ENCODE assay signal across 9 cellular contexts in genomic region chr12:56161677-56162351, GRCh38. TPM values are rescaled to one million over a fixed set of nuclear protein-coding genes. Genes with fewer than 3 reads are reported as not detected.
DNase-seq lines count a peak whose midpoint lies in the region; ATAC-seq and TF ChIP-seq lines count a peak whose summit lies in the region.
"Had no signal": no experiment of that assay in that cellular context is flagged by ENCODE, and none has a peak within 500 bp of the region (broad histone marks: within the 10 kb centered on the region; RNA-seq: fewer than 3 reads in every experiment).

No MANE protein-coding gene starts in this region.

- intact Hi-C loops in activated CD4-positive, alpha-beta T cell treated with anti-CD3 and anti-CD28 coated beads for 36 hours (cut with DNase I, micrococcal nuclease), result no loop called here
- intact Hi-C loops in activated CD8-positive, alpha-beta T cell treated with anti-CD3 and anti-CD28 coated beads for 36 hours (cut with micrococcal nuclease), result no loop called here

- POLR2A ChIA-PET in activated CD4-positive, alpha-beta T cell treated with anti-CD3 and anti-CD28 coated beads for 36 hours (lab: Charles Lee), result interaction anchor here (0.6 to 4.4 kb wide), 6 partner anchors 10 to 198 kb away, joined by 3 to 19 read pairs (median 6); partner anchors contain the start of genes ESYT1, MYL6B, STAT2 and ZC3H10
- POLR2A ChIA-PET in activated CD8-positive, alpha-beta T cell treated with anti-CD3 and anti-CD28 coated beads for 36 hours (lab: Charles Lee), result interaction anchor here (0.6 to 5.7 kb wide), 20 partner anchors 9 to 154 kb away, joined by 3 to 51 read pairs (median 6); partner anchors contain the start of genes CNPY2, ESYT1, MYL6B and PA2G4

- H4K20me1 ChIP-seq in hepatocyte (ENCODE audit: insufficient read depth, poor library complexity, severe bottlenecking), result peaks cover 29% of the 10 kb centered on the region

- no peak for ATAC-seq in activated CD4-positive, alpha-beta T cell treated with anti-CD3 and anti-CD28 coated beads for 36 hours
- ATAC-seq in activated CD8-positive, alpha-beta T cell treated with anti-CD3 and anti-CD28 coated beads for 36 hours, result no peak
- ATAC-seq in stimulated activated memory B cell treated with anti-CD40 and anti-IgM and Interleukin-4, amounts not matched to agents 10 μg/mL and 1 μg/mL and 100 μg/mL, for 72 hours, result no peak
- no peak for ATAC-seq in GM21737 (IDR thresholded peaks at IDR 0.05; ENCODE audit: unreplicated experiment)

- TF ChIP-seq CTCF in activated CD8-positive, alpha-beta T cell treated with anti-CD3 and anti-CD28 coated beads for 36 hours (IDR thresholded peaks at IDR 0.05), result no peak
- no peak for TF ChIP-seq CTCF in hepatocyte (IDR thresholded peaks at IDR 0.05; ENCODE audit: poor library complexity)

- no peak overlapping the region for H2AFZ ChIP-seq in hepatocyte

- 92% methylated on average over 10 of the region's 10 CpGs for WGBS in hepatocyte (ENCODE audit: low lambda C conversion rate, missing lambda C conversion rate)

- no peak overlapping the region for H3K4me2 ChIP-seq in hepatocyte

- H3K9me3 ChIP-seq in hepatocyte (ENCODE audit: low read depth), result no peaks in the 10 kb centered on the region

- DNase-seq in activated CD4-positive, alpha-beta T cell treated with anti-CD3 and anti-CD28 coated beads for 36 hours, result no peak
- DNase-seq in activated CD4-positive, alpha-beta T cell treated with anti-CD3 and anti-CD28 coated beads, Interleukin-2, amount 50 U/mL, for 4 hours, result no peak
- no peak for DNase-seq in activated CD8-positive, alpha-beta T cell treated with anti-CD3 and anti-CD28 coated beads for 36 hours
- no peak for DNase-seq in hepatocyte (ENCODE audit: low spot score)
- DNase-seq in UCSD-AML1 (lab: John Stamatoyannopoulos, UW; ENCODE audit: unreplicated experiment), result no peak
- no peak for DNase-seq in AG20443 (ENCODE audit: low spot score)
- DNase-seq: KBM-7 had no signal

- peak overlapping the region; percentile 65 for H3K27ac Mint-ChIP-seq in activated CD4-positive, alpha-beta T cell treated with anti-CD3 and anti-CD28 coated beads for 36 hours
- peak overlapping the region; percentile 98 for H3K27ac Mint-ChIP-seq in activated CD8-positive, alpha-beta T cell treated with anti-CD3 and anti-CD28 coated beads for 36 hours
- peak overlapping the region; percentile 46 for H3K27ac Mint-ChIP-seq in stimulated activated memory B cell treated with anti-CD40 and anti-IgM and Interleukin-4, amounts not matched to agents 10 μg/mL and 1 μg/mL and 100 μg/mL, for 72 hours

- peak overlapping the region; percentile 99 for H3K4me3 Mint-ChIP-seq in activated CD4-positive, alpha-beta T cell treated with anti-CD3 and anti-CD28 coated beads for 36 hours
- peak overlapping the region; percentile 95 for H3K4me3 Mint-ChIP-seq in activated CD8-positive, alpha-beta T cell treated with anti-CD3 and anti-CD28 coated beads for 36 hours
- H3K4me3 Mint-ChIP-seq in stimulated activated memory B cell treated with anti-CD40 and anti-IgM and Interleukin-4, amounts not matched to agents 10 μg/mL and 1 μg/mL and 100 μg/mL, for 72 hours, result peak overlapping the region; percentile 59

- no peaks in the 10 kb centered on the region for H3K27me3 ChIP-seq in hepatocyte

- H3K4me1 ChIP-seq in hepatocyte (ENCODE audit: insufficient read depth), result peaks cover 27% of the 10 kb centered on the region

- no peak overlapping the region for H3K4me3 ChIP-seq in hepatocyte

- no peaks in the 10 kb centered on the region for H3K9me3 Mint-ChIP-seq in activated CD4-positive, alpha-beta T cell treated with anti-CD3 and anti-CD28 coated beads for 36 hours (ENCODE audit: low read depth)
- no peaks in the 10 kb centered on the region for H3K9me3 Mint-ChIP-seq in activated CD8-positive, alpha-beta T cell treated with anti-CD3 and anti-CD28 coated beads for 36 hours
- no peaks in the 10 kb centered on the region for H3K9me3 Mint-ChIP-seq in stimulated activated memory B cell treated with anti-CD40 and anti-IgM and Interleukin-4, amounts not matched to agents 10 μg/mL and 1 μg/mL and 100 μg/mL, for 72 hours

- peak overlapping the region; percentile 23 for H3K27ac ChIP-seq in hepatocyte

- CTCF ChIA-PET in activated CD4-positive, alpha-beta T cell treated with anti-CD3 and anti-CD28 coated beads for 36 hours (lab: Charles Lee), result interaction anchor here (0.8 to 3.0 kb wide), 10 partner anchors 11 to 517 kb away, joined by 3 to 18 read pairs (median 3); partner anchors contain the start of genes ANKRD52, RNF41 and SMARCC2
- CTCF ChIA-PET in activated CD8-positive, alpha-beta T cell treated with anti-CD3 and anti-CD28 coated beads for 36 hours (lab: Charles Lee), result interaction anchor here (0.9 to 3.9 kb wide), 6 partner anchors 25 to 44 kb away, joined by 5 to 25 read pairs (median 6); partner anchors contain the start of genes ESYT1, SMARCC2 and ZC3H10

- peaks cover 62% of the 10 kb centered on the region for H3K36me3 Mint-ChIP-seq in activated CD4-positive, alpha-beta T cell treated with anti-CD3 and anti-CD28 coated beads for 36 hours (ENCODE audit: low read depth)
- peaks cover 61% of the 10 kb centered on the region for H3K36me3 Mint-ChIP-seq in activated CD8-positive, alpha-beta T cell treated with anti-CD3 and anti-CD28 coated beads for 36 hours (ENCODE audit: low read depth)
- peaks cover 71% of the 10 kb centered on the region for H3K36me3 Mint-ChIP-seq in stimulated activated memory B cell treated with anti-CD40 and anti-IgM and Interleukin-4, amounts not matched to agents 10 μg/mL and 1 μg/mL and 100 μg/mL, for 72 hours

- peaks cover 32% of the 10 kb centered on the region for H3K79me2 ChIP-seq in hepatocyte

- H3K36me3 ChIP-seq in hepatocyte (replicated peaks; ENCODE audit: insufficient read depth, low read depth), result no peaks in the 10 kb centered on the region

- H3K27me3 Mint-ChIP-seq in activated CD4-positive, alpha-beta T cell treated with anti-CD3 and anti-CD28 coated beads for 36 hours, result no peaks in the 10 kb centered on the region
- no peaks in the 10 kb centered on the region for H3K27me3 Mint-ChIP-seq in activated CD8-positive, alpha-beta T cell treated with anti-CD3 and anti-CD28 coated beads for 36 hours
- no peaks in the 10 kb centered on the region for H3K27me3 Mint-ChIP-seq in stimulated activated memory B cell treated with anti-CD40 and anti-IgM and Interleukin-4, amounts not matched to agents 10 μg/mL and 1 μg/mL and 100 μg/mL, for 72 hours

- no peaks in the 10 kb centered on the region for H3K9me2 ChIP-seq in hepatocyte (replicated peaks; ENCODE audit: insufficient read depth)

- H3K4me1 Mint-ChIP-seq in activated CD4-positive, alpha-beta T cell treated with anti-CD3 and anti-CD28 coated beads for 36 hours, result peaks cover 26% of the 10 kb centered on the region
- peaks cover 22% of the 10 kb centered on the region for H3K4me1 Mint-ChIP-seq in activated CD8-positive, alpha-beta T cell treated with anti-CD3 and anti-CD28 coated beads for 36 hours (ENCODE audit: low read depth)
- H3K4me1 Mint-ChIP-seq in stimulated activated memory B cell treated with anti-CD40 and anti-IgM and Interleukin-4, amounts not matched to agents 10 μg/mL and 1 μg/mL and 100 μg/mL, for 72 hours, result peaks cover 44% of the 10 kb centered on the region

RNA-seq across cellular contexts. Expression of gene MYL6, which starts 3.7 kb away (rescaled TPM):
- total RNA-seq in activated CD4-positive, alpha-beta T cell treated with anti-CD3 and anti-CD28 coated beads for 36 hours, result 100 to 1,000 TPM; 692 to 918 TPM
- 100 to 1,000 TPM; 647 to 663 TPM for total RNA-seq in activated CD8-positive, alpha-beta T cell treated with anti-CD3 and anti-CD28 coated beads for 36 hours
- total RNA-seq in hepatocyte, result 1,441 and 1,490 TPM in 2 replicates
- 2,273 and 2,387 TPM in 2 replicates for polyA plus RNA-seq in hepatocyte

RNA-seq across cellular contexts. Expression of gene MYL6B, which starts 9.4 kb away (rescaled TPM):
- total RNA-seq in activated CD4-positive, alpha-beta T cell treated with anti-CD3 and anti-CD28 coated beads for 36 hours, result 10 to 100 TPM; 76.3 to 79.3 TPM
- 10 to 100 TPM; 60.3 to 66.9 TPM for total RNA-seq in activated CD8-positive, alpha-beta T cell treated with anti-CD3 and anti-CD28 coated beads for 36 hours
- 80.6 and 98.1 TPM in 2 replicates for total RNA-seq in hepatocyte
- polyA plus RNA-seq in hepatocyte, result 82.2 and 83.9 TPM in 2 replicates

RNA-seq across cellular contexts. Expression of gene SMARCC2, which starts 27.5 kb away (rescaled TPM):
- 100 to 1,000 TPM in 1 of 2 experiments, 10 to 100 TPM in 1; 96.9 to 123 TPM for total RNA-seq in activated CD4-positive, alpha-beta T cell treated with anti-CD3 and anti-CD28 coated beads for 36 hours
- total RNA-seq in activated CD8-positive, alpha-beta T cell treated with anti-CD3 and anti-CD28 coated beads for 36 hours, result 10 to 100 TPM; 79.3 to 87.9 TPM
- 34.8 and 37.4 TPM in 2 replicates for total RNA-seq in hepatocyte
- 68.6 and 72.4 TPM in 2 replicates for polyA plus RNA-seq in hepatocyte

RNA-seq across cellular contexts. Expression of gene ESYT1, which starts 33.7 kb away (rescaled TPM):
- total RNA-seq in activated CD4-positive, alpha-beta T cell treated with anti-CD3 and anti-CD28 coated beads for 36 hours, result 100 to 1,000 TPM; 132 to 160 TPM
- 100 to 1,000 TPM; 154 to 160 TPM for total RNA-seq in activated CD8-positive, alpha-beta T cell treated with anti-CD3 and anti-CD28 coated beads for 36 hours
- 44.9 and 52.3 TPM in 2 replicates for total RNA-seq in hepatocyte
- 40.0 and 43.8 TPM in 2 replicates for polyA plus RNA-seq in hepatocyte

RNA-seq across cellular contexts. Expression of gene ZC3H10, which starts 43.7 kb away (rescaled TPM):
- total RNA-seq in activated CD4-positive, alpha-beta T cell treated with anti-CD3 and anti-CD28 coated beads for 36 hours, result 1 to 10 TPM; 6.4 to 6.5 TPM
- 1 to 10 TPM; 6.8 to 7.2 TPM for total RNA-seq in activated CD8-positive, alpha-beta T cell treated with anti-CD3 and anti-CD28 coated beads for 36 hours
- total RNA-seq in hepatocyte, result 3.7 and 9.0 TPM in 2 replicates
- 2.2 and 5.7 TPM in 2 replicates for polyA plus RNA-seq in hepatocyte

Comparison
In these comparisons a context has a peak if more than half of its experiments do, and no peak if none do; other contexts are left out.
1. H3K27ac Mint-ChIP-seq: peak in every context shown above with its lines; median percentile 98 in activated CD8-positive, alpha-beta T cell treated with anti-CD3 and anti-CD28 coated beads for 36 hours; 65 in activated CD4-positive, alpha-beta T cell treated with anti-CD3 and anti-CD28 coated beads for 36 hours; 46 in stimulated activated memory B cell treated with anti-CD40 and anti-IgM and Interleukin-4, amounts not matched to agents 10 μg/mL and 1 μg/mL and 100 μg/mL, for 72 hours.